In genomic region chr1:171796592-171796991, GRCh38 we compare ENCODE assay signal across 21 cellular contexts. TPM values are rescaled to one million over a fixed set of nuclear protein-coding genes. Genes with fewer than 3 reads are reported as not detected.
"Had no signal": no experiment of that assay in that cellular context is flagged by ENCODE, and none has a peak within 500 bp of the region (broad histone marks: within the 10 kb centered on the region; RNA-seq: fewer than 3 reads in every experiment).

No MANE protein-coding gene starts in this region.

- DNase-seq: cerebellar nuclear complex; erythroblast; foreskin melanocyte; head of caudate nucleus; kidney; left cardiac atrium; left ventricle myocardium inferior; lower lobe of right lung; mesenchymal stem cell; naive thymus-derived CD4-positive, alpha-beta T cell; posterior cingulate gyrus; sigmoid colon; stimulated activated CD4-positive, alpha-beta T cell treated with anti-CD3 and anti-CD28 coated beads, Interleukin-2, amount 100 ng/mL, for 24 hours; stimulated activated CD4-positive, alpha-beta T cell treated with anti-CD3 and anti-CD28 coated beads, Interleukin-4, amount 100 ng/mL, for 4 hours; stimulated activated naive CD8-positive, alpha-beta T cell treated with anti-CD3 and anti-CD28 coated beads, Interleukin-15, Interleukin-2, amounts not matched to agents 100 U/mL and 50 U/mL, for 24 hours; transverse colon had no signal

- H3K4me1 Mint-ChIP-seq: neural crest cell had no signal

- H3K27me3 ChIP-seq: hepatocyte, sigmoid colon, transverse colon had no signal

- H3K27ac ChIP-seq: hepatocyte, left ventricle myocardium inferior, lower lobe of right lung, sigmoid colon, skin epidermis, thoracic aorta, transverse colon had no signal

- H3K4me3 Mint-ChIP-seq: dendritic cell treated with granulocyte-macrophage colony-stimulating factor and Interleukin-4, amounts not matched to agents 40 ng/mL and 50 ng/mL, for 4 days; naive thymus-derived CD4-positive, alpha-beta T cell; neural crest cell had no signal

- H3K27ac Mint-ChIP-seq: dendritic cell treated with granulocyte-macrophage colony-stimulating factor and Interleukin-4, amounts not matched to agents 40 ng/mL and 50 ng/mL, for 4 days had no signal

- ATAC-seq: left cardiac atrium; lower lobe of right lung; naive thymus-derived CD4-positive, alpha-beta T cell; stimulated activated naive CD8-positive, alpha-beta T cell treated with anti-CD3 and anti-CD28 coated beads, Interleukin-15, Interleukin-2, amounts not matched to agents 100 U/mL and 50 U/mL, for 24 hours had no signal

- H3K4me1 ChIP-seq: lower lobe of right lung, sigmoid colon, transverse colon had no signal

- H3K27me3 Mint-ChIP-seq: dendritic cell treated with granulocyte-macrophage colony-stimulating factor and Interleukin-4, amounts not matched to agents 40 ng/mL and 50 ng/mL, for 4 days; naive thymus-derived CD4-positive, alpha-beta T cell had no signal

- H3K9me3 Mint-ChIP-seq: dendritic cell treated with granulocyte-macrophage colony-stimulating factor and Interleukin-4, amounts not matched to agents 40 ng/mL and 50 ng/mL, for 4 days; neural crest cell had no signal

RNA-seq across cellular contexts. Expression of gene DNM3, which starts 44.7 kb away (rescaled TPM):
- polyA plus RNA-seq: hepatocyte had no signal
